In genomic region chrX:47482065-47482511, GRCh38 we compare ENCODE assay signal across 8 cellular contexts. TPM values are rescaled to one million over a fixed set of nuclear protein-coding genes. Genes with fewer than 3 reads are reported as not detected.
DNase-seq lines count a peak whose midpoint lies in the region; ATAC-seq, FAIRE-seq and TF ChIP-seq lines count a peak whose summit lies in the region.

No MANE protein-coding gene starts in this region.

- peak overlapping the region; percentile 71 for H2AFZ ChIP-seq in GM12878 (ENCODE audit: control insufficient read depth, low read depth, low read length)

- H3K4me2 ChIP-seq in GM12878 (ENCODE audit: control insufficient read depth, insufficient read depth), result peak overlapping the region; percentile 74

- H3K27ac ChIP-seq in GM12878 (ENCODE audit: control insufficient read depth, insufficient read depth) (peak overlapping the region; percentile 88), muscle layer of duodenum (ENCODE audit: low read length) (peak overlapping the region; percentile 88)

- H4K20me1 ChIP-seq in GM12878 (ENCODE audit: control insufficient read depth, insufficient read depth), result no peaks in the 10 kb centered on the region

- CTCF ChIA-PET in GM12878 (lab: Yijun Ruan, JAX), result interaction anchor here (1.0 kb wide), 1 partner anchor 42 kb away, joined by 3 read pairs; no protein-coding TSS in a partner anchor

- DNase-seq in GM12878 (ENCODE audit: low read depth, low spot score) (no peak), SIG-M5 (lab: John Stamatoyannopoulos, UW) (no peak), head of caudate nucleus (no peak), glomerular visceral epithelial cell (ENCODE audit: extremely low spot score) (no peak)
- no peak for DNase-seq in activated CD4-positive, alpha-beta T cell treated with anti-CD3 and anti-CD28 coated beads for 4 hours

- FAIRE-seq in GM12878 (lab: Jason Lieb, UNC), result no peak

- RAD21 ChIA-PET in GM12878 (lab: Charles Lee; ENCODE audit: unreplicated experiment), result interaction anchor here (0.6 to 0.7 kb wide), 2 partner anchors 10 to 15 kb away, joined by 3 to 4 read pairs; no protein-coding TSS in a partner anchor

- in situ Hi-C loops in GM12878 (cut with MboI), result no loop called here

- H3K9ac ChIP-seq in GM12878 (ENCODE audit: control insufficient read depth, insufficient read depth, low read length), result peak overlapping the region; percentile 83

- SMC1A ChIA-PET in GM12878 (lab: Charles Lee; ENCODE audit: uncharacterized antibody, unreplicated experiment), result interaction anchor here (0.6 kb wide), 1 partner anchor 17 kb away, joined by 4 read pairs; no protein-coding TSS in a partner anchor

- TF ChIP-seq EP300 in GM12878 (IDR thresholded peaks at IDR 0.05; ENCODE audit: borderline replicate concordance in 1 of 2, control insufficient read depth in 1 of 2, low read depth in 2 of 2, low read length in 2 of 2), result no peak

- no peaks in the 10 kb centered on the region for H3K36me3 ChIP-seq in GM12878 (ENCODE audit: control insufficient read depth in 2 of 2, insufficient read depth in 2 of 2, low read length in 1 of 2)
- no peaks in the 10 kb centered on the region for H3K36me3 ChIP-seq in muscle layer of duodenum (ENCODE audit: control insufficient read depth in 1 of 2, insufficient read depth in 2 of 2, low read length in 2 of 2)

- H3K79me2 ChIP-seq in GM12878 (ENCODE audit: control insufficient read depth, insufficient read depth, low read length), result peaks cover 30% of the 10 kb centered on the region

- H3K4me1 ChIP-seq in GM12878 (ENCODE audit: control insufficient read depth, insufficient read depth, low read length) (no peaks in the 10 kb centered on the region; the same call in 1 of the 2 replicates), muscle layer of duodenum (ENCODE audit: control insufficient read depth in 1 of 2, insufficient read depth in 2 of 2, low read length in 2 of 2) (peaks cover 0 to 12% of the 10 kb centered on the region in 2 donors)

- peak overlapping the region; percentile 66 for H3K4me3 ChIP-seq in GM12878
- peak overlapping the region; percentile 66 to 74 for H3K4me3 ChIP-seq in muscle layer of duodenum (ENCODE audit: low read depth in 1 of 2, low read length in 2 of 2)

- no TSS peak for BruUV-seq in GM12878 (replicated peaks; lab: Mats Ljungman, UMichigan)

- peak; percentile 12 for ATAC-seq in GM18867 (IDR thresholded peaks at IDR 0.05; ENCODE audit: unreplicated experiment)
- ATAC-seq in HG03135 (IDR thresholded peaks at IDR 0.05; ENCODE audit: unreplicated experiment), result peak; percentile 10
- peak; percentile 7 for ATAC-seq in GM12878

- no peaks in the 10 kb centered on the region for H3K27me3 ChIP-seq in GM12878 (replicated peaks in 1 of 2; ENCODE audit: control insufficient read depth in 2 of 2, insufficient read depth in 2 of 2, low read length in 1 of 2)
- no peaks in the 10 kb centered on the region for H3K27me3 ChIP-seq in muscle layer of duodenum (ENCODE audit: low read depth, low read length)

- WGBS in GM12878 (ENCODE audit: insufficient coverage, insufficient replicate concordance, low lambda C conversion rate, missing lambda C conversion rate), result 20% methylated on average over 8 of the region's 8 CpGs

- H3K9me3 ChIP-seq in GM12878 (replicated peaks; ENCODE audit: control insufficient read depth, insufficient read depth, low read length) (no peaks in the 10 kb centered on the region), muscle layer of duodenum (ENCODE audit: control insufficient read depth in 1 of 2, low read length in 2 of 2) (no peaks in the 10 kb centered on the region)

- POLR2A ChIA-PET in GM12878 (lab: Charles Lee), result interaction anchor here (0.6 to 1.6 kb wide), 2 partner anchors 264 to 291 kb away, joined by 3 to 4 read pairs; no protein-coding TSS in a partner anchor

- no peak for TF ChIP-seq CTCF in GM12878 (IDR thresholded peaks at IDR 0.05 in 2 of 3, conservative IDR thresholded peaks at IDR 0.05 in 1 of 3; ENCODE audit: control insufficient read depth in 2 of 3, extremely low read depth in 1 of 3, insufficient read depth in 1 of 3, low read depth in 3 of 3, low read length in 3 of 3)

- TF ChIP-seq POLR2A in GM12878 (IDR thresholded peaks at IDR 0.05; ENCODE audit: low read depth, low read length), result no peak

- intact Hi-C loops in GM12878 (cut with micrococcal nuclease; ENCODE audit: unreplicated experiment) (loop anchor here (1.0 to 10.0 kb wide), 3 partner anchors 153 to 289 kb away; partner anchors contain the start of genes UBA1 and USP11), head of caudate nucleus (cut with DNase I) (no loop called here)

- TF ChIP-seq RAD21 in GM12878 (IDR thresholded peaks at IDR 0.05; ENCODE audit: insufficient read depth, low read depth, low read length), result no peak

TF ChIP-seq in GM12878, 131 proteins besides CTCF, POLR2A, EP300 and RAD21:
- TF ChIP-seq JUNB (IDR thresholded peaks at IDR 0.05) (no peak), NFIC (IDR thresholded peaks at IDR 0.05; ENCODE audit: low read depth, low read length) (no peak), CBX5 (IDR thresholded peaks at IDR 0.05; ENCODE audit: low read depth) (no peak), SUPT20H (IDR thresholded peaks at IDR 0.05; ENCODE audit: borderline replicate concordance, control insufficient read depth, low read depth, low read length) (no peak), TCF12 (IDR thresholded peaks at IDR 0.05; ENCODE audit: low read depth, low read length) (no peak), SMARCA5 (IDR thresholded peaks at IDR 0.05) (no peak)

RNA-seq across cellular contexts. Expression of gene ZNF41, which starts 0.9 kb away (rescaled TPM):
- 13.8 and 16.6 TPM in 2 replicates for total RNA-seq in GM12878 (2013; cell fraction: nucleolus; rRNA removed)
- total RNA-seq in GM12878 (2014; rRNA removed) (6.4 and 9.5 TPM in 2 replicates), GM12878 (2014; rRNA removed; fragmentation: Illumina TruSeq; extraction: Trizol) (9.5 and 10.6 TPM in 2 replicates), GM12878 (2021) (7.1 and 8.8 TPM in 2 replicates)
- polyA plus RNA-seq in GM12878 (2011; ENCODE audit: low read depth), result 2.2 TPM
- polyA plus RNA-seq in GM12878 (2011; rRNA removed) (7.1 and 8.2 TPM in 2 replicates), GM12878 (2014; fragmentation: Illumina TruSeq; extraction: Trizol) (10.1 and 11.3 TPM in 2 replicates), GM12878 (2014; fragmentation: Nextera tagmentation; extraction: Ambion mirVana) (1 to 10 TPM in 1 of 2 experiments, under 1 TPM in 1; 0.95 to 1.2 TPM), GM12878 (2014; rRNA removed) (5.1 and 6.4 TPM in 2 replicates), GM12878 (2016; fragmentation: Nextera tagmentation; extraction: Ambion mirVana) (1 to 10 TPM; 7.8 to 8.8 TPM)
- polyA plus RNA-seq in GM12878 (2011; cell fraction: cytosol; rRNA removed), result 4.1 and 4.9 TPM in 2 replicates
- polyA plus RNA-seq in GM12878 (2011; cell fraction: nucleus; rRNA removed), result 4.3 and 4.4 TPM in 2 replicates
- polyA plus RNA-seq in GM12878 (2012), result 2.8 and 3.0 TPM in 2 replicates
- polyA minus RNA-seq in GM12878 (2011; rRNA and poly(A)+ RNA removed), result 8.5 and 13.9 TPM in 2 replicates
- 3.7 and 4.8 TPM in 2 replicates for polyA minus RNA-seq in GM12878 (2011; cell fraction: cytosol; rRNA and poly(A)+ RNA removed)
- polyA minus RNA-seq in GM12878 (2011; cell fraction: nucleus; rRNA and poly(A)+ RNA removed), result 2.4 and 3.4 TPM in 2 replicates
